In the genomic region with DNA sequence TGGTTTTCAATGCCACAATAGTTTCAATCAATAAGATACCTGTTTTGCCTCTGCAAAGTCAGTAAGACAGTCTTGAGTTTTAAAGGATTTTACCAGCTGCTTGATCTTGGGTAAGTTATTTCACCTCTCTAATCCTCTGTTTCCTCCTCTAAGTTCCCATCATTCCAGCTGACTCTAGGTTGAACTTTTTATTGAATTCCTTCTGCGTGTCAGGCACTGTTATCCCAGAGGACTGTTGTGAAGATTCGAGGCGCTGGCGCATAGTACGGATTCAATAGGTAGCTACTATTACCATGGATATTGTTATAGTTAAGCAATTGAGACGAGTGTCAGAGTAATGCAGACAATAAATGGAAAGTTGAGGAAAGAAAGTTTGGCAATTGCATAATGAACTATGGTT, we compare ENCODE assay signal across 18 cellular contexts.
A peak's percentile ranks its signal among the peaks of the same experiment; 100 is the strongest.
DNase-seq lines count a peak whose midpoint lies in the region; TF ChIP-seq lines count a peak whose summit lies in the region.
"Had no signal": no experiment of that assay in that cellular context is flagged by ENCODE, and none has a peak within 500 bp of the region (broad histone marks: within the 10 kb centered on the region; RNA-seq: fewer than 3 reads in every experiment).

No MANE protein-coding gene starts in this region.

- H3K4me1 Mint-ChIP-seq in IgD-negative memory B cell (peaks cover 40 to 62% (median 52%) of the 10 kb centered on the region in 3 donors), neural progenitor cell (no peaks in the 10 kb centered on the region), Calu3 (ENCODE audit: low read depth, unreplicated experiment) (peaks cover 23% of the 10 kb centered on the region)
- H3K4me1 Mint-ChIP-seq in activated CD4-positive, alpha-beta memory T cell treated with anti-CD3 and anti-CD28 coated beads, Interleukin-2, amount 10 ng/mL, durations not matched to agents 7 days and 5 days: no peaks in the 10 kb centered on the region
- H3K4me1 Mint-ChIP-seq: CD4-positive, CD25-positive, alpha-beta regulatory T cell had no signal

- BruUV-seq in Calu3 (replicated peaks; lab: Mats Ljungman, UMichigan): no TSS peak

- peak overlapping the region in 2 of 3 donors; percentile 62 to 75 for H3K27ac Mint-ChIP-seq in IgD-negative memory B cell
- no peak overlapping the region for H3K27ac Mint-ChIP-seq in neural progenitor cell
- no peak overlapping the region for H3K27ac Mint-ChIP-seq in Calu3 (ENCODE audit: unreplicated experiment)
- no peak overlapping the region for H3K27ac Mint-ChIP-seq in activated CD4-positive, alpha-beta memory T cell treated with anti-CD3 and anti-CD28 coated beads, Interleukin-2, amount 10 ng/mL, durations not matched to agents 7 days and 5 days
- H3K27ac Mint-ChIP-seq: CD4-positive, CD25-positive, alpha-beta regulatory T cell had no signal

- H3K4me1 ChIP-seq in hepatocyte (ENCODE audit: insufficient read depth) (peaks cover 14% of the 10 kb centered on the region), neural progenitor cell (no peaks in the 10 kb centered on the region)
- H3K4me1 ChIP-seq: BE2C had no signal

- H3K36me3 Mint-ChIP-seq in IgD-negative memory B cell (peaks cover 12% of the 10 kb centered on the region), neural progenitor cell (no peaks in the 10 kb centered on the region), Calu3 (ENCODE audit: insufficient read depth, unreplicated experiment) (no peaks in the 10 kb centered on the region)
- no peaks in the 10 kb centered on the region for H3K36me3 Mint-ChIP-seq in activated CD4-positive, alpha-beta memory T cell treated with anti-CD3 and anti-CD28 coated beads, Interleukin-2, amount 10 ng/mL, durations not matched to agents 7 days and 5 days (ENCODE audit: low read depth)
- H3K36me3 Mint-ChIP-seq: CD4-positive, CD25-positive, alpha-beta regulatory T cell had no signal

- H3K36me3 ChIP-seq in hepatocyte (replicated peaks; ENCODE audit: insufficient read depth, low read depth) (no peaks in the 10 kb centered on the region), neural progenitor cell (no peaks in the 10 kb centered on the region)
- H3K36me3 ChIP-seq: BE2C had no signal

- H3K79me2 ChIP-seq in hepatocyte: no peaks in the 10 kb centered on the region
- H3K79me2 ChIP-seq in neural progenitor cell (ENCODE audit: low read depth): no peaks in the 10 kb centered on the region

- POLR2A ChIA-PET in activated CD4-positive, alpha-beta memory T cell treated with anti-CD3 and anti-CD28 coated beads, Interleukin-2, amount 10 ng/mL, durations not matched to agents 7 days and 5 days (lab: Charles Lee): no interaction called here

- H3K4me3 Mint-ChIP-seq in IgD-negative memory B cell (peak overlapping the region in 1 of 4 donors; percentile 24), neural progenitor cell (no peak overlapping the region), Calu3 (ENCODE audit: low read depth, unreplicated experiment) (no peak overlapping the region)
- no peak overlapping the region for H3K4me3 Mint-ChIP-seq in activated CD4-positive, alpha-beta memory T cell treated with anti-CD3 and anti-CD28 coated beads, Interleukin-2, amount 10 ng/mL, durations not matched to agents 7 days and 5 days
- H3K4me3 Mint-ChIP-seq: CD4-positive, CD25-positive, alpha-beta regulatory T cell had no signal

- CTCF ChIA-PET in Calu3 (lab: Charles Lee): no interaction called here
- CTCF ChIA-PET in activated CD4-positive, alpha-beta memory T cell treated with anti-CD3 and anti-CD28 coated beads, Interleukin-2, amount 10 ng/mL, durations not matched to agents 7 days and 5 days (lab: Charles Lee): no interaction called here

- H3K9me3 Mint-ChIP-seq in IgD-negative memory B cell (no peaks in the 10 kb centered on the region), neural progenitor cell (no peaks in the 10 kb centered on the region), Calu3 (ENCODE audit: low read depth, unreplicated experiment) (no peaks in the 10 kb centered on the region)
- H3K9me3 Mint-ChIP-seq in activated CD4-positive, alpha-beta memory T cell treated with anti-CD3 and anti-CD28 coated beads, Interleukin-2, amount 10 ng/mL, durations not matched to agents 7 days and 5 days: no peaks in the 10 kb centered on the region

- no peak for TF ChIP-seq CTCF in hepatocyte (IDR thresholded peaks at IDR 0.05; ENCODE audit: poor library complexity)
- no peak for TF ChIP-seq CTCF in neural progenitor cell (IDR thresholded peaks at IDR 0.05)
- TF ChIP-seq CTCF in Calu3 (IDR thresholded peaks at IDR 0.05; ENCODE audit: unreplicated experiment): no peak

- H4K20me1 ChIP-seq in hepatocyte (ENCODE audit: insufficient read depth, poor library complexity, severe bottlenecking): no peaks in the 10 kb centered on the region
- H4K20me1 ChIP-seq in neural progenitor cell (ENCODE audit: low read depth): no peaks in the 10 kb centered on the region

- DNase-seq in hepatocyte (ENCODE audit: low spot score) (no peak), neural progenitor cell (ENCODE audit: low spot score) (no peak), Calu3 (no peak), cerebellum (ENCODE audit: low spot score) (no peak)
- no peak for DNase-seq in activated CD4-positive, alpha-beta memory T cell treated with anti-CD3 and anti-CD28 coated beads, Interleukin-2, amount 10 ng/mL, durations not matched to agents 7 days and 5 days
- DNase-seq in effector CD4-positive, alpha-beta T cell: no peak
- DNase-seq: BE2C; CD4-positive, CD25-positive, alpha-beta regulatory T cell; H7; Karpas-422; NCI-H1092; NCI-H1436 treated with DMSO at 0.1 percent for 48 hours; NCI-H187 treated with DMSO at 0.1 percent for 48 hours; NCI-H2107; NCI-H524 treated with DMSO at 0.1 percent for 48 hours; SHP77 had no signal

- H3K9ac ChIP-seq in neural progenitor cell: no peak overlapping the region

- H3K27ac ChIP-seq in hepatocyte: no peak overlapping the region
- no peak overlapping the region for H3K27ac ChIP-seq in neural progenitor cell
- H3K27ac ChIP-seq: RWPE1 had no signal

- H3K4me3 ChIP-seq in hepatocyte (no peak overlapping the region), neural progenitor cell (no peak overlapping the region)

- H3K4me2 ChIP-seq in hepatocyte: peak overlapping the region; percentile 2
- no peak overlapping the region for H3K4me2 ChIP-seq in neural progenitor cell

- H3K9me3 ChIP-seq in hepatocyte (ENCODE audit: low read depth) (no peaks in the 10 kb centered on the region), neural progenitor cell (ENCODE audit: low read depth) (no peaks in the 10 kb centered on the region)
- H3K9me3 ChIP-seq: BE2C had no signal

- intact Hi-C loops in Calu3 (cut with micrococcal nuclease; ENCODE audit: unreplicated experiment): no loop called here

- 41% methylated on average over 6 of the region's 6 CpGs for WGBS in hepatocyte (ENCODE audit: low lambda C conversion rate, missing lambda C conversion rate)

- H3K27me3 Mint-ChIP-seq in IgD-negative memory B cell (no peaks in the 10 kb centered on the region), neural progenitor cell (ENCODE audit: insufficient read depth, low read depth) (no peaks in the 10 kb centered on the region), Calu3 (ENCODE audit: unreplicated experiment) (no peaks in the 10 kb centered on the region)
- peaks cover 9% of the 10 kb centered on the region for H3K27me3 Mint-ChIP-seq in activated CD4-positive, alpha-beta memory T cell treated with anti-CD3 and anti-CD28 coated beads, Interleukin-2, amount 10 ng/mL, durations not matched to agents 7 days and 5 days
- H3K27me3 Mint-ChIP-seq: CD4-positive, CD25-positive, alpha-beta regulatory T cell had no signal

- H3K27me3 ChIP-seq in hepatocyte: no peaks in the 10 kb centered on the region
- H3K27me3 ChIP-seq in neural progenitor cell: no peaks in the 10 kb centered on the region
- H3K27me3 ChIP-seq: BE2C had no signal

- H3K9me2 ChIP-seq in hepatocyte (replicated peaks; ENCODE audit: insufficient read depth): peaks cover 2% of the 10 kb centered on the region

- H3F3A ChIP-seq in neural progenitor cell (ENCODE audit: low read depth): no peaks in the 10 kb centered on the region

- no peak overlapping the region for H2AFZ ChIP-seq in hepatocyte
- H2AFZ ChIP-seq in neural progenitor cell (replicated peaks): peak overlapping the region; percentile 17

Comparison
In these comparisons a context has a peak if more than half of its experiments do, and no peak if none do; other contexts are left out.
1. H3K27ac Mint-ChIP-seq: peak in IgD-negative memory B cell (2 of 3); none in neural progenitor cell (single experiment), Calu3 (single experiment) and activated CD4-positive, alpha-beta memory T cell treated with anti-CD3 and anti-CD28 coated beads, Interleukin-2, amount 10 ng/mL, durations not matched to agents 7 days and 5 days (single experiment).